In genomic region chr1:209747580-209748262, GRCh38 we compare ENCODE assay signal across 7 cellular contexts. TPM values are rescaled to one million over a fixed set of nuclear protein-coding genes. Genes with fewer than 3 reads are reported as not detected.
DNase-seq lines count a peak whose midpoint lies in the region; ATAC-seq and TF ChIP-seq lines count a peak whose summit lies in the region.

No MANE protein-coding gene starts in this region.

- no peaks in the 10 kb centered on the region for H3K9me3 Mint-ChIP-seq in activated T-cell treated with anti-CD3 and anti-CD28 coated beads, Interleukin-2, amount 50 U/mL, for 72 hours
- H3K9me3 Mint-ChIP-seq in naive thymus-derived CD4-positive, alpha-beta T cell = no peaks in the 10 kb centered on the region
- no peaks in the 10 kb centered on the region for H3K9me3 Mint-ChIP-seq in stimulated activated effector memory CD8-positive, alpha-beta T cell treated with anti-CD3 and anti-CD28 coated beads, Interleukin-12 subunit alpha, Interleukin-12 subunit beta, amount 100 ng/mL, for 72 hours

- intact Hi-C loops in OCI-LY7 (cut with micrococcal nuclease; ENCODE audit: unreplicated experiment) = loop anchor here (5.0 kb wide), 2 partner anchors 55 to 170 kb away; no protein-coding TSS in a partner anchor
- intact Hi-C loops in naive thymus-derived CD4-positive, alpha-beta T cell (cut with micrococcal nuclease) = loop anchor here (1.0 to 5.0 kb wide), 11 partner anchors 9 to 178 kb away; partner anchors contain the start of genes TRAF3IP3 (in 2 of the 2) and C1orf74 (in 1 of the 2)

- H3K4me3 Mint-ChIP-seq in activated T-cell treated with anti-CD3 and anti-CD28 coated beads, Interleukin-2, amount 50 U/mL, for 72 hours = peak overlapping the region; percentile 71 to 88
- H3K4me3 Mint-ChIP-seq in naive thymus-derived CD4-positive, alpha-beta T cell = peak overlapping the region; percentile 76 to 95 (median 92)
- peak overlapping the region; percentile 46 for H3K4me3 Mint-ChIP-seq in stimulated activated effector memory CD8-positive, alpha-beta T cell treated with anti-CD3 and anti-CD28 coated beads, Interleukin-12 subunit alpha, Interleukin-12 subunit beta, amount 100 ng/mL, for 72 hours

- DNase-seq in OCI-LY7 (ENCODE audit: low spot score) = peak; percentile 53
- DNase-seq in activated T-cell treated with anti-CD3 and anti-CD28 coated beads, Interleukin-2, amount 50 U/mL, for 72 hours = peak; percentile 93 to 94
- peak; percentile 89 for DNase-seq in fibroblast of gingiva (ENCODE audit: low read depth)
- peak; percentile 73 to 90 (median 82) for DNase-seq in naive thymus-derived CD4-positive, alpha-beta T cell
- peak; percentile 96 to 97 for DNase-seq in stimulated activated effector memory CD8-positive, alpha-beta T cell treated with anti-CD3 and anti-CD28 coated beads, Interleukin-12 subunit alpha, Interleukin-12 subunit beta, amount 100 ng/mL, for 72 hours (ENCODE audit: low spot score in 2 of 2)

- no peaks in the 10 kb centered on the region for H3K36me3 ChIP-seq in OCI-LY7 (ENCODE audit: insufficient read depth, low read length)
- no peaks in the 10 kb centered on the region for H3K36me3 ChIP-seq in naive thymus-derived CD4-positive, alpha-beta T cell (ENCODE audit: control insufficient read depth in 2 of 3, insufficient read depth in 3 of 3, low read length in 3 of 3)

- no peaks in the 10 kb centered on the region for H3K9me3 ChIP-seq in OCI-LY7 (ENCODE audit: low read length)
- H3K9me3 ChIP-seq in naive thymus-derived CD4-positive, alpha-beta T cell (ENCODE audit: control insufficient read depth in 2 of 3, low read length in 3 of 3) = no peaks in the 10 kb centered on the region

- H3K4me2 ChIP-seq in OCI-LY7 (ENCODE audit: low read length) = peak overlapping the region; percentile 51; the same call in 1 of the 2 replicates

- no peaks in the 10 kb centered on the region for H3K36me3 Mint-ChIP-seq in activated T-cell treated with anti-CD3 and anti-CD28 coated beads, Interleukin-2, amount 50 U/mL, for 72 hours (ENCODE audit: insufficient read depth in 2 of 2)
- H3K36me3 Mint-ChIP-seq in naive thymus-derived CD4-positive, alpha-beta T cell = peaks cover 0 to 4% (median 0%) of the 10 kb centered on the region in 5 donors
- peaks cover 12% of the 10 kb centered on the region for H3K36me3 Mint-ChIP-seq in stimulated activated effector memory CD8-positive, alpha-beta T cell treated with anti-CD3 and anti-CD28 coated beads, Interleukin-12 subunit alpha, Interleukin-12 subunit beta, amount 100 ng/mL, for 72 hours

- peak; percentile 93 for TF ChIP-seq CTCF in OCI-LY7 (conservative IDR thresholded peaks at IDR 0.05; ENCODE audit: low read length)

- peaks cover 13% of the 10 kb centered on the region for H3K4me1 ChIP-seq in OCI-LY7 (ENCODE audit: insufficient read depth, low read length, poor library complexity, severe bottlenecking)
- H3K4me1 ChIP-seq in naive thymus-derived CD4-positive, alpha-beta T cell (ENCODE audit: control insufficient read depth in 2 of 2, insufficient read depth in 2 of 2, low read length in 2 of 2) = peaks cover 43 to 44% of the 10 kb centered on the region in 2 donors

- no peak overlapping the region for H3K27ac ChIP-seq in OCI-LY7 (ENCODE audit: low read depth, low read length, poor library complexity, severe bottlenecking)
- peak overlapping the region; percentile 73 for H3K27ac ChIP-seq in naive thymus-derived CD4-positive, alpha-beta T cell (ENCODE audit: low read depth, low read length)

- BruUV-seq in OCI-LY7 (replicated peaks; lab: Mats Ljungman, UMichigan) = no TSS peak

- no peaks in the 10 kb centered on the region for H3K27me3 ChIP-seq in naive thymus-derived CD4-positive, alpha-beta T cell (ENCODE audit: control insufficient read depth in 2 of 2, insufficient read depth in 2 of 2, low read length in 2 of 2)

- no peaks in the 10 kb centered on the region for H4K20me1 ChIP-seq in OCI-LY7 (ENCODE audit: insufficient read depth, low read length)

- peak overlapping the region; percentile 25 for H3K4me3 ChIP-seq in OCI-LY7 (ENCODE audit: low read depth, low read length, poor library complexity, severe bottlenecking)
- peak overlapping the region; percentile 76 for H3K4me3 ChIP-seq in naive thymus-derived CD4-positive, alpha-beta T cell (ENCODE audit: low read length)

- H3K9me2 ChIP-seq in OCI-LY7 (ENCODE audit: insufficient read depth, low read length) = no peaks in the 10 kb centered on the region

- POLR2A ChIA-PET in OCI-LY7 (lab: Charles Lee) = no interaction called here
- POLR2A ChIA-PET in naive thymus-derived CD4-positive, alpha-beta T cell (lab: Charles Lee) = interaction anchor here (0.6 to 37.2 kb wide), 5 partner anchors 9 to 104 kb away, joined by 4 to 1558 read pairs (median 8); partner anchors contain the start of gene C1orf74

- H2AFZ ChIP-seq in OCI-LY7 (ENCODE audit: low read length) = peak overlapping the region; percentile 38; the same call in 1 of the 2 replicates

- H3K4me1 Mint-ChIP-seq in activated T-cell treated with anti-CD3 and anti-CD28 coated beads, Interleukin-2, amount 50 U/mL, for 72 hours (ENCODE audit: low read depth) = peaks cover 77% of the 10 kb centered on the region
- H3K4me1 Mint-ChIP-seq in naive thymus-derived CD4-positive, alpha-beta T cell = peaks cover 31 to 74% (median 55%) of the 10 kb centered on the region in 7 donors
- peaks cover 61% of the 10 kb centered on the region for H3K4me1 Mint-ChIP-seq in stimulated activated effector memory CD8-positive, alpha-beta T cell treated with anti-CD3 and anti-CD28 coated beads, Interleukin-12 subunit alpha, Interleukin-12 subunit beta, amount 100 ng/mL, for 72 hours

- H3K27me3 Mint-ChIP-seq in activated T-cell treated with anti-CD3 and anti-CD28 coated beads, Interleukin-2, amount 50 U/mL, for 72 hours (ENCODE audit: low read depth) = no peaks in the 10 kb centered on the region
- H3K27me3 Mint-ChIP-seq in naive thymus-derived CD4-positive, alpha-beta T cell = no peaks in the 10 kb centered on the region

- CTCF ChIA-PET in OCI-LY7 (lab: Charles Lee; ENCODE audit: unreplicated experiment) = interaction anchor here (0.5 to 1.4 kb wide), 3 partner anchors 20 to 40 kb away, joined by 3 read pairs; no protein-coding TSS in a partner anchor
- CTCF ChIA-PET in naive thymus-derived CD4-positive, alpha-beta T cell (lab: Charles Lee) = interaction anchor here (0.6 to 3.0 kb wide), 25 partner anchors 9 to 179 kb away, joined by 3 to 52 read pairs (median 6); partner anchors contain the start of genes CAMK1G and TRAF3IP3

- H3K79me2 ChIP-seq in OCI-LY7 (ENCODE audit: insufficient read depth, low read depth, low read length) = no peaks in the 10 kb centered on the region

- ATAC-seq in GM18867 (IDR thresholded peaks at IDR 0.05; ENCODE audit: unreplicated experiment) (peak; percentile 77), HG03060 (IDR thresholded peaks at IDR 0.05; ENCODE audit: low read depth, unreplicated experiment) (peak; percentile 66)
- peak; percentile 76 to 78 for ATAC-seq in activated T-cell treated with anti-CD3 and anti-CD28 coated beads, Interleukin-2, amount 50 U/mL, for 72 hours (replicated peaks in 1 of 2)
- ATAC-seq in naive thymus-derived CD4-positive, alpha-beta T cell = peak; percentile 96
- peak; percentile 89 for ATAC-seq in stimulated activated effector memory CD8-positive, alpha-beta T cell treated with anti-CD3 and anti-CD28 coated beads, Interleukin-12 subunit alpha, Interleukin-12 subunit beta, amount 100 ng/mL, for 72 hours

- H3K27ac Mint-ChIP-seq in activated T-cell treated with anti-CD3 and anti-CD28 coated beads, Interleukin-2, amount 50 U/mL, for 72 hours = peak overlapping the region; percentile 91
- H3K27ac Mint-ChIP-seq in naive thymus-derived CD4-positive, alpha-beta T cell = peak overlapping the region; percentile 87 to 99 (median 95)
- H3K27ac Mint-ChIP-seq in stimulated activated effector memory CD8-positive, alpha-beta T cell treated with anti-CD3 and anti-CD28 coated beads, Interleukin-12 subunit alpha, Interleukin-12 subunit beta, amount 100 ng/mL, for 72 hours = peak overlapping the region; percentile 74

RNA-seq across cellular contexts. Expression of gene TRAF3IP3, which starts 8.1 kb away (rescaled TPM):
- total RNA-seq in OCI-LY7 (2014; rRNA removed; shearing (Covaris generic)) = 22.1 and 24.3 TPM in 2 replicates
- 46.6 and 53.6 TPM in 2 replicates for total RNA-seq in OCI-LY7 (2022)
- total RNA-seq in activated T-cell treated with anti-CD3 and anti-CD28 coated beads, Interleukin-2, amount 50 U/mL, for 72 hours = 100 to 1,000 TPM; 127 to 157 TPM
- total RNA-seq in naive thymus-derived CD4-positive, alpha-beta T cell = 100 to 1,000 TPM; 303 to 746 (median 450) TPM
- 100 to 1,000 TPM; 446 to 613 TPM for polyA plus RNA-seq in naive thymus-derived CD4-positive, alpha-beta T cell

RNA-seq across cellular contexts. Expression of gene C1orf74, which starts 36.6 kb away (rescaled TPM):
- 3.7 and 4.4 TPM in 2 replicates for total RNA-seq in OCI-LY7 (2014; rRNA removed; shearing (Covaris generic))
- total RNA-seq in OCI-LY7 (2022) = 4.2 and 5.0 TPM in 2 replicates
- total RNA-seq in activated T-cell treated with anti-CD3 and anti-CD28 coated beads, Interleukin-2, amount 50 U/mL, for 72 hours = 1 to 10 TPM; 2.8 to 3.3 TPM
- total RNA-seq in naive thymus-derived CD4-positive, alpha-beta T cell = 1 to 10 TPM in 3 of 5 experiments, under 1 TPM in 2; 0.51 to 1.5 (median 1.3) TPM
- under 1 TPM; 0.31 to 0.45 TPM for polyA plus RNA-seq in naive thymus-derived CD4-positive, alpha-beta T cell

RNA-seq across cellular contexts. Expression of gene HSD11B1, which starts 43.1 kb away (rescaled TPM):
- not detected in 2 replicates for total RNA-seq in OCI-LY7 (2014; rRNA removed; shearing (Covaris generic))
- total RNA-seq in OCI-LY7 (2022) = not detected in 2 replicates
- total RNA-seq in activated T-cell treated with anti-CD3 and anti-CD28 coated beads, Interleukin-2, amount 50 U/mL, for 72 hours = 1 to 10 TPM; 2.1 to 3.1 TPM
- 1 to 10 TPM in 1 of 5 experiments, under 1 TPM in 1, not detected in 3; 0.47 to 3.6 TPM for total RNA-seq in naive thymus-derived CD4-positive, alpha-beta T cell
- under 1 TPM; 0.18 to 0.54 TPM for polyA plus RNA-seq in naive thymus-derived CD4-positive, alpha-beta T cell

RNA-seq across cellular contexts. Expression of gene IRF6, which starts 58.2 kb away (rescaled TPM):
- not detected in 2 replicates for total RNA-seq in OCI-LY7 (2014; rRNA removed; shearing (Covaris generic))
- total RNA-seq in OCI-LY7 (2022) = not detected in 2 replicates
- total RNA-seq in activated T-cell treated with anti-CD3 and anti-CD28 coated beads, Interleukin-2, amount 50 U/mL, for 72 hours = 1 to 10 TPM in 1 of 2 donors, under 1 TPM in 1; 0.49 to 2.3 TPM
- total RNA-seq in naive thymus-derived CD4-positive, alpha-beta T cell = 1 to 10 TPM in 2 of 5 experiments, under 1 TPM in 2, not detected in 1; 0.30 to 2.3 (median 0.97) TPM
- polyA plus RNA-seq in naive thymus-derived CD4-positive, alpha-beta T cell = 1 to 10 TPM in 1 of 2 donors, under 1 TPM in 1; 0.41 to 1.6 TPM
